Comparison of ENCODE assay signal across 7 cellular contexts in the genomic region with DNA sequence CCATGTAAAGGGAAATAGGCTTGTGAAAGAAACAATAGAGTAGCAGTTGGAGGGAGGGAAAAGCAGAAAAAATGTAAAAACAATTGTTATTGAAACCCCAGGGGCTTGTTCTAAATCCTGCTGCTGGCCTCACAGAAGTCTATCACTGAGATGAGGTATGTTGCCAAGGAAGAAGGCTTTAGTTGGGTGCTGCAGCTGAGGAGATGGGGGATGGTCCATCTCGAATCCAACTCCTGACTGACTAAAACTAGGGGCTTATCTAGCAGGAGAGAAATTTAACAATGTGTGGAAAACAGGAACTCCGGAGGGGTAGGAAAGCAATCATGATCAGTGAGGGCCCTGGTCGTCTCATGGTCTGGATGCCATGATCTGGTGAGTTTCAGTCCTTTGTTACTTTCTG.
"Had no signal": no experiment of that assay in that cellular context is flagged by ENCODE, and none has a peak within 500 bp of the region (broad histone marks: within the 10 kb centered on the region; RNA-seq: fewer than 3 reads in every experiment).

No MANE protein-coding gene starts in this region.

- H3K4me3 Mint-ChIP-seq: IgD-negative memory B cell had no signal

- ATAC-seq: K562 had no signal

- H3K4me1 Mint-ChIP-seq: IgD-negative memory B cell had no signal

- FAIRE-seq: HTR-8/SVneo, K562 had no signal

- H3K4me3 ChIP-seq: K562 had no signal

- H3K36me3 Mint-ChIP-seq: IgD-negative memory B cell had no signal

- H3K27ac Mint-ChIP-seq: IgD-negative memory B cell had no signal

- H3K27ac ChIP-seq: HL-60 had no signal

- DNase-seq: IMR-90, KBM-7, KG1 had no signal
